In genomic region chr1:146007048-146007784, GRCh38 we compare ENCODE assay signal across 1 cellular context.
TF ChIP-seq lines count a peak whose summit lies in the region.

No MANE protein-coding gene starts in this region.

TF ChIP-seq in K562, 482 proteins besides CTCF, POLR2A, EP300 and RAD21 (continued from another document and continues in another):
- no peak for TF ChIP-seq POLR2AphosphoS5 (IDR thresholded peaks at IDR 0.05; ENCODE audit: control insufficient read depth, insufficient read depth, low read depth, low read length)
- 0 out of 2 replicates have a peak, but pooled peaks have one; percentile 40 for TF ChIP-seq MGA (IDR thresholded peaks at IDR 0.05)
- no peak for TF ChIP-seq THRA (IDR thresholded peaks at IDR 0.05)
- TF ChIP-seq SFPQ (IDR thresholded peaks at IDR 0.05; ENCODE audit: low read depth, low read length) = no peak
- no peak for TF ChIP-seq ZNF184 (CRISPR knock-in tag; IDR thresholded peaks at IDR 0.05)
- TF ChIP-seq MECOM (CRISPR knock-in tag; IDR thresholded peaks at IDR 0.05) = no peak
- no peak for TF ChIP-seq RBM22 (IDR thresholded peaks at IDR 0.05; ENCODE audit: low read depth, low read length, poor library complexity, severe bottlenecking)
- TF ChIP-seq TAF1 (IDR thresholded peaks at IDR 0.05; ENCODE audit: control insufficient read depth, extremely low read depth, insufficient read depth, low read length, severe bottlenecking) = no peak
- no peak for TF ChIP-seq GABPB1 (CRISPR knock-in tag; IDR thresholded peaks at IDR 0.05)
- TF ChIP-seq PRPF4 (IDR thresholded peaks at IDR 0.05; ENCODE audit: insufficient read depth, low read depth, low read length, poor library complexity, severe bottlenecking) = no peak
- no peak for TF ChIP-seq ASH1L (IDR thresholded peaks at IDR 0.05; ENCODE audit: borderline replicate concordance, low read depth, partially characterized antibody)
- TF ChIP-seq ARID2 (IDR thresholded peaks at IDR 0.05) = no peak
- no peak for TF ChIP-seq ZNF277 (CRISPR knock-in tag; IDR thresholded peaks at IDR 0.05; ENCODE audit: borderline replicate concordance)
- TF ChIP-seq ILK (tag; IDR thresholded peaks at IDR 0.05; ENCODE audit: borderline replicate concordance, low read depth) = no peak
- TF ChIP-seq SMARCA4 (IDR thresholded peaks at IDR 0.05) = peak; percentile 69
- no peak for TF ChIP-seq CREB3L1 (IDR thresholded peaks at IDR 0.05; ENCODE audit: borderline replicate concordance, low read depth)
- no peak for TF ChIP-seq ZNF431 (CRISPR knock-in tag; IDR thresholded peaks at IDR 0.05)
- TF ChIP-seq CTBP1 (IDR thresholded peaks at IDR 0.05; ENCODE audit: borderline replicate concordance) = no peak; the same call in 1 of the 2 replicates
- TF ChIP-seq MAFG (tag; conservative IDR thresholded peaks at IDR 0.05) = no peak
- TF ChIP-seq HINFP (tag; conservative IDR thresholded peaks at IDR 0.05; ENCODE audit: low read depth) = no peak
- no peak for TF ChIP-seq CREB1 (IDR thresholded peaks at IDR 0.05)
- TF ChIP-seq CREB1 (CRISPR knock-in tag; IDR thresholded peaks at IDR 0.05) = no peak
- peak; percentile 70; the same call in 1 of the 2 replicates for TF ChIP-seq JUND (IDR thresholded peaks at IDR 0.05; ENCODE audit: borderline replicate concordance, low read depth, low read length)
- TF ChIP-seq JUND (tag; IDR thresholded peaks at IDR 0.05; ENCODE audit: borderline replicate concordance, low read depth, low read length) = peak; percentile 31; the same call in 1 of the 3 replicates
- TF ChIP-seq KLF16 (IDR thresholded peaks at IDR 0.05) = 0 out of 2 replicates have a peak, but pooled peaks have one; percentile 11
- no peak for TF ChIP-seq CBX8 (IDR thresholded peaks at IDR 0.05; ENCODE audit: borderline replicate concordance, extremely low read depth, low read depth, low read length, poor library complexity, severe bottlenecking)
- TF ChIP-seq MBD1 (CRISPR knock-in tag; IDR thresholded peaks at IDR 0.05) = no peak
- TF ChIP-seq ZNF197 (CRISPR knock-in tag; IDR thresholded peaks at IDR 0.05; ENCODE audit: low read depth) = no peak
- no peak for TF ChIP-seq MTA3 (IDR thresholded peaks at IDR 0.05; ENCODE audit: borderline replicate concordance)
- TF ChIP-seq STAT5A (IDR thresholded peaks at IDR 0.05; ENCODE audit: borderline replicate concordance, low read length) = peak; percentile 82
- TF ChIP-seq ZNF280B (CRISPR knock-in tag; IDR thresholded peaks at IDR 0.05) = no peak
- TF ChIP-seq ZNF140 (CRISPR knock-in tag; IDR thresholded peaks at IDR 0.05) = no peak
- no peak for TF ChIP-seq ZNF830 (CRISPR knock-in tag; IDR thresholded peaks at IDR 0.05)
- no peak for TF ChIP-seq XRCC4 (IDR thresholded peaks at IDR 0.05; ENCODE audit: extremely low read depth, insufficient read depth, insufficient read length)
- TF ChIP-seq PTRF (tag; IDR thresholded peaks at IDR 0.05) = no peak
- no peak for TF ChIP-seq ZNF24 (IDR thresholded peaks at IDR 0.05)
